ENCODE assay signal across 17 cellular contexts in the genomic region with DNA sequence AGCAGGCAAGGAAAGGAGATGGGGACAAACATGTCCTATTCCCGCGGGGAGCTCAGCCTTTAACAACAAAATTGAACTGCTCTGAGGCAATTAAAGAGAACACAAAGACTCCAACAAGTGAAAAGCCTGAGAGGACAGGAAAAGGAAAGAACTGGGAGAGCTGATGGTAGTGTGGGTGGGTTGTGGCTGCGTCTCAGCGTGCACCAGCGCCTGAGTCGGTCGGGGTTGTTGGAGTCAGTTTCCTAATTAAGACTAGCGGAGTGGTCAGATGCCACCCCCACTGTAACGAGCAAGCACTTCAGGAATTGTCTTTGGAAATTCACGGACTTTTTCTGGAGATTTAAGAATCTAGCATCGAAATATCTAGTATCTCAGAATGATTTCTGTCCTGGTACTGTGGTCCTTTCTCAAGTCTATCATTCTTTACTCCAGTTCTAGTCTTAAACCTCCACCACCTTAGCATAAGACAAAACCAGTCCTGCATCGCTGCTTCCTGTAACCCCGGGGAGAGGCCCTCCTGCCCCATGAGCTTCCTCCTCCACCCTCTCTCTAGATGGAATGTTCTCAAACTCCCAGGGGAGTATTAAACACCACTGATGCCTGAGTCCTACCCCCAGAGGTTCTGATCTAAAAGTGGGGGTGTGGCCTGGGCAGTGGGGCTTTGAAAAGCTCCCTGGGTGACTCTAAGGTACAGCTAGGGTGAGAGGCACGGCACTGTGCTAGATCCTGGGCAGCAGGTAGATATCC.
A peak's percentile ranks its signal among the peaks of the same experiment; 100 is the strongest.
DNase-seq lines count a peak whose midpoint lies in the region; ATAC-seq and TF ChIP-seq lines count a peak whose summit lies in the region.
"Had no signal": no experiment of that assay in that cellular context is flagged by ENCODE, and none has a peak within 500 bp of the region (broad histone marks: within the 10 kb centered on the region; RNA-seq: fewer than 3 reads in every experiment).

No MANE protein-coding gene starts in this region.

- ATAC-seq in GM23338 (peak; percentile 63), HG02763 (IDR thresholded peaks at IDR 0.05; ENCODE audit: unreplicated experiment) (no peak)

- peak overlapping the region in 5 of 11 experiments; percentile 0 to 35 (median 10); a peak in 6 of 22 replicates for H3K9ac ChIP-seq in BLaER1 treated with 17β-estradiol and CSF1 and Interleukin-3, amounts not matched to agents 10 nM and 100 nM
- no peak overlapping the region for H3K9ac ChIP-seq in neural progenitor cell

- peak overlapping the region in 3 of 10 experiments; percentile 23 to 29 (median 24); a peak in 4 of 20 replicates for H3K4me3 ChIP-seq in BLaER1 treated with 17β-estradiol and CSF1 and Interleukin-3, amounts not matched to agents 10 nM and 100 nM
- H3K4me3 ChIP-seq in GM23338 (no peak overlapping the region), neural progenitor cell (no peak overlapping the region)
- H3K4me3 ChIP-seq: lung, skin epidermis, suprapubic skin had no signal

- no peaks in the 10 kb centered on the region for H3K36me3 Mint-ChIP-seq in GM23338 (ENCODE audit: low read depth)
- no peaks in the 10 kb centered on the region for H3K36me3 Mint-ChIP-seq in activated T-helper 1 cell treated with anti-CD3 and anti-CD28 coated beads, Interleukin-12 subunit alpha, Interleukin-12 subunit beta, Interleukin-2, Interleukin-4 antibody, amounts not matched to agents 30 ng/mL and 10 ng/mL and 1 ng/mL, durations not matched to agents 14 hours and 24 hours and 36 hours (ENCODE audit: low read depth)
- no peaks in the 10 kb centered on the region for H3K36me3 Mint-ChIP-seq in neural progenitor cell
- H3K36me3 Mint-ChIP-seq in progenitor cell of endocrine pancreas (ENCODE audit: insufficient read depth), result no peaks in the 10 kb centered on the region
- H3K36me3 Mint-ChIP-seq: activated CD4-positive, alpha-beta memory T cell treated with anti-CD3 and anti-CD28 coated beads for 36 hours; CD14-positive monocyte had no signal

- no peaks in the 10 kb centered on the region for H3K36me3 ChIP-seq in BLaER1 treated with 17β-estradiol and CSF1 and Interleukin-3, amounts not matched to agents 10 nM and 100 nM
- H3K36me3 ChIP-seq in GM23338 (ENCODE audit: insufficient read depth), result no peaks in the 10 kb centered on the region
- no peaks in the 10 kb centered on the region for H3K36me3 ChIP-seq in neural progenitor cell
- H3K36me3 ChIP-seq: suprapubic skin had no signal

- intact Hi-C loops in activated T-helper 1 cell treated with anti-CD3 and anti-CD28 coated beads, Interleukin-12 subunit alpha, Interleukin-12 subunit beta, Interleukin-2, Interleukin-4 antibody, amounts not matched to agents 30 ng/mL and 10 ng/mL and 1 ng/mL, durations not matched to agents 14 hours and 24 hours and 36 hours (cut with micrococcal nuclease), result no loop called here

- H3K27me3 ChIP-seq in BLaER1 treated with 17β-estradiol and CSF1 and Interleukin-3, amounts not matched to agents 10 nM and 100 nM, result no peaks in the 10 kb centered on the region
- H3K27me3 ChIP-seq in GM23338 (ENCODE audit: insufficient read depth) (no peaks in the 10 kb centered on the region), neural progenitor cell (no peaks in the 10 kb centered on the region)

- H3K4me1 ChIP-seq in BLaER1 treated with 17β-estradiol and CSF1 and Interleukin-3, amounts not matched to agents 10 nM and 100 nM, result peaks cover 19 to 55% (median 27%) of the 10 kb centered on the region in 10 experiments
- H3K4me1 ChIP-seq in GM23338 (ENCODE audit: insufficient read depth) (peaks cover 17% of the 10 kb centered on the region), neural progenitor cell (peaks cover 68% of the 10 kb centered on the region)
- H3K4me1 ChIP-seq: suprapubic skin had no signal

- H3K27me3 Mint-ChIP-seq in GM23338 (ENCODE audit: insufficient read depth, low read depth, poor library complexity), result peaks cover 3% of the 10 kb centered on the region
- peaks cover 28% of the 10 kb centered on the region for H3K27me3 Mint-ChIP-seq in activated T-helper 1 cell treated with anti-CD3 and anti-CD28 coated beads, Interleukin-12 subunit alpha, Interleukin-12 subunit beta, Interleukin-2, Interleukin-4 antibody, amounts not matched to agents 30 ng/mL and 10 ng/mL and 1 ng/mL, durations not matched to agents 14 hours and 24 hours and 36 hours (ENCODE audit: insufficient read depth)
- peaks cover 3% of the 10 kb centered on the region for H3K27me3 Mint-ChIP-seq in neural progenitor cell (ENCODE audit: insufficient read depth, low read depth)
- peaks cover 16% of the 10 kb centered on the region for H3K27me3 Mint-ChIP-seq in progenitor cell of endocrine pancreas

- H3K4me2 ChIP-seq in BLaER1 treated with 17β-estradiol and CSF1 and Interleukin-3, amounts not matched to agents 10 nM and 100 nM, result peak overlapping the region; percentile 80 to 91 (median 85)
- H3K4me2 ChIP-seq in GM23338 (peak overlapping the region; percentile 15; the same call in 1 of the 2 replicates), neural progenitor cell (peak overlapping the region; percentile 46)

- DNase-seq in GM23338 (ENCODE audit: low spot score) (peak; percentile 21), neural progenitor cell (ENCODE audit: low spot score) (peak; percentile 33), progenitor cell of endocrine pancreas (ENCODE audit: low spot score, unreplicated experiment) (no peak)
- DNase-seq in activated T-helper 1 cell treated with anti-CD3 and anti-CD28 coated beads, Interleukin-12 subunit alpha, Interleukin-12 subunit beta, Interleukin-2, Interleukin-4 antibody, amounts not matched to agents 30 ng/mL and 10 ng/mL and 1 ng/mL, durations not matched to agents 14 hours and 24 hours and 36 hours (ENCODE audit: low spot score), result no peak
- DNase-seq in activated naive CD4-positive, alpha-beta T cell treated with Interleukin-2 at 50 U/mL for 16 hours, result no peak
- DNase-seq: activated CD4-positive, alpha-beta memory T cell treated with anti-CD3 and anti-CD28 coated beads for 36 hours; cerebellar nuclear complex; GOT3; kidney glomerular epithelial cell; NCI-H774; T-helper 9 cell had no signal

- H3K9me3 ChIP-seq in BLaER1 treated with 17β-estradiol and CSF1 and Interleukin-3, amounts not matched to agents 10 nM and 100 nM (replicated peaks in 1 of 11), result no peaks in the 10 kb centered on the region
- H3K9me3 ChIP-seq in neural progenitor cell (ENCODE audit: low read depth), result no peaks in the 10 kb centered on the region
- H3K9me3 ChIP-seq: suprapubic skin had no signal

- no peak overlapping the region for H3K4me3 Mint-ChIP-seq in GM23338
- no peak overlapping the region for H3K4me3 Mint-ChIP-seq in activated T-helper 1 cell treated with anti-CD3 and anti-CD28 coated beads, Interleukin-12 subunit alpha, Interleukin-12 subunit beta, Interleukin-2, Interleukin-4 antibody, amounts not matched to agents 30 ng/mL and 10 ng/mL and 1 ng/mL, durations not matched to agents 14 hours and 24 hours and 36 hours
- no peak overlapping the region for H3K4me3 Mint-ChIP-seq in neural progenitor cell
- H3K4me3 Mint-ChIP-seq in progenitor cell of endocrine pancreas (ENCODE audit: low read depth), result no peak overlapping the region
- H3K4me3 Mint-ChIP-seq: activated CD4-positive, alpha-beta memory T cell treated with anti-CD3 and anti-CD28 coated beads for 36 hours had no signal

- H3K9me2 ChIP-seq in GM23338 (ENCODE audit: insufficient read depth), result no peaks in the 10 kb centered on the region

- H3K27ac ChIP-seq in BLaER1 treated with 17β-estradiol and CSF1 and Interleukin-3, amounts not matched to agents 10 nM and 100 nM, result peak overlapping the region in 9 of 11 experiments; percentile 0 to 55 (median 26); a peak in 14 of 22 replicates
- H3K27ac ChIP-seq in GM23338 (ENCODE audit: low read depth) (no peak overlapping the region), neural progenitor cell (peak overlapping the region; percentile 61)
- H3K27ac ChIP-seq: skin epidermis, suprapubic skin had no signal

- H3K9me3 Mint-ChIP-seq in GM23338, result no peaks in the 10 kb centered on the region
- H3K9me3 Mint-ChIP-seq in activated T-helper 1 cell treated with anti-CD3 and anti-CD28 coated beads, Interleukin-12 subunit alpha, Interleukin-12 subunit beta, Interleukin-2, Interleukin-4 antibody, amounts not matched to agents 30 ng/mL and 10 ng/mL and 1 ng/mL, durations not matched to agents 14 hours and 24 hours and 36 hours, result no peaks in the 10 kb centered on the region
- H3K9me3 Mint-ChIP-seq in neural progenitor cell, result no peaks in the 10 kb centered on the region
- H3K9me3 Mint-ChIP-seq in progenitor cell of endocrine pancreas (ENCODE audit: low read depth), result no peaks in the 10 kb centered on the region
- H3K9me3 Mint-ChIP-seq: activated CD4-positive, alpha-beta memory T cell treated with anti-CD3 and anti-CD28 coated beads for 36 hours; CD14-positive monocyte had no signal

- H3F3A ChIP-seq in GM23338 (replicated peaks; ENCODE audit: low read depth) (no peaks in the 10 kb centered on the region), neural progenitor cell (ENCODE audit: low read depth) (peaks cover 36% of the 10 kb centered on the region)

- H3K4me1 Mint-ChIP-seq in GM23338 (peaks cover 31% of the 10 kb centered on the region), neural progenitor cell (no peaks in the 10 kb centered on the region), progenitor cell of endocrine pancreas (ENCODE audit: low read depth) (peaks cover 3% of the 10 kb centered on the region)
- no peaks in the 10 kb centered on the region for H3K4me1 Mint-ChIP-seq in activated T-helper 1 cell treated with anti-CD3 and anti-CD28 coated beads, Interleukin-12 subunit alpha, Interleukin-12 subunit beta, Interleukin-2, Interleukin-4 antibody, amounts not matched to agents 30 ng/mL and 10 ng/mL and 1 ng/mL, durations not matched to agents 14 hours and 24 hours and 36 hours (ENCODE audit: low read depth)

- H4K20me1 ChIP-seq in BLaER1 treated with 17β-estradiol and CSF1 and Interleukin-3, amounts not matched to agents 10 nM and 100 nM, result no peaks in the 10 kb centered on the region
- H4K20me1 ChIP-seq in GM23338 (replicated peaks; ENCODE audit: insufficient read depth), result no peaks in the 10 kb centered on the region
- no peaks in the 10 kb centered on the region for H4K20me1 ChIP-seq in neural progenitor cell (ENCODE audit: low read depth)

- no peak overlapping the region for H2AFZ ChIP-seq in GM23338
- peak overlapping the region; percentile 22 for H2AFZ ChIP-seq in neural progenitor cell (replicated peaks)

- no peaks in the 10 kb centered on the region for H3K79me2 ChIP-seq in GM23338 (replicated peaks; ENCODE audit: insufficient read depth)
- no peaks in the 10 kb centered on the region for H3K79me2 ChIP-seq in neural progenitor cell (ENCODE audit: low read depth)

- H3K27ac Mint-ChIP-seq in GM23338, result 0 out of 2 replicates have a peak overlapping the region, but pooled peaks have one; percentile 21
- H3K27ac Mint-ChIP-seq in activated T-helper 1 cell treated with anti-CD3 and anti-CD28 coated beads, Interleukin-12 subunit alpha, Interleukin-12 subunit beta, Interleukin-2, Interleukin-4 antibody, amounts not matched to agents 30 ng/mL and 10 ng/mL and 1 ng/mL, durations not matched to agents 14 hours and 24 hours and 36 hours, result peak overlapping the region; percentile 21
- no peak overlapping the region for H3K27ac Mint-ChIP-seq in neural progenitor cell
- no peak overlapping the region for H3K27ac Mint-ChIP-seq in progenitor cell of endocrine pancreas
- H3K27ac Mint-ChIP-seq: activated CD4-positive, alpha-beta memory T cell treated with anti-CD3 and anti-CD28 coated beads for 36 hours; CD14-positive monocyte had no signal

- no peak for TF ChIP-seq CTCF in GM23338 (conservative IDR thresholded peaks at IDR 0.05; ENCODE audit: low read depth in 2 of 2)
- no peak for TF ChIP-seq CTCF in neural progenitor cell (IDR thresholded peaks at IDR 0.05)
- TF ChIP-seq CTCF in progenitor cell of endocrine pancreas (IDR thresholded peaks at IDR 0.05; ENCODE audit: unreplicated experiment), result no peak

Comparison
In these comparisons a context has a peak if more than half of its experiments do, and no peak if none do; other contexts are left out.
1. H3K4me2 ChIP-seq: peak in every context shown above with its lines; median percentile 85 in BLaER1 treated with 17β-estradiol and CSF1 and Interleukin-3, amounts not matched to agents 10 nM and 100 nM; 46 in neural progenitor cell; 15 in GM23338.
2. DNase-seq: peak in GM23338 (single experiment) and neural progenitor cell (single experiment); none in activated T-helper 1 cell treated with anti-CD3 and anti-CD28 coated beads, Interleukin-12 subunit alpha, Interleukin-12 subunit beta, Interleukin-2, Interleukin-4 antibody, amounts not matched to agents 30 ng/mL and 10 ng/mL and 1 ng/mL, durations not matched to agents 14 hours and 24 hours and 36 hours (single experiment), progenitor cell of endocrine pancreas (single experiment) and activated naive CD4-positive, alpha-beta T cell treated with Interleukin-2 at 50 U/mL for 16 hours (single experiment).
3. H3K27ac Mint-ChIP-seq: peak in GM23338 (single experiment) and activated T-helper 1 cell treated with anti-CD3 and anti-CD28 coated beads, Interleukin-12 subunit alpha, Interleukin-12 subunit beta, Interleukin-2, Interleukin-4 antibody, amounts not matched to agents 30 ng/mL and 10 ng/mL and 1 ng/mL, durations not matched to agents 14 hours and 24 hours and 36 hours (single experiment); none in neural progenitor cell (single experiment) and progenitor cell of endocrine pancreas (single experiment).